ENCODE assay signal across 20 cellular contexts in the genomic region with DNA sequence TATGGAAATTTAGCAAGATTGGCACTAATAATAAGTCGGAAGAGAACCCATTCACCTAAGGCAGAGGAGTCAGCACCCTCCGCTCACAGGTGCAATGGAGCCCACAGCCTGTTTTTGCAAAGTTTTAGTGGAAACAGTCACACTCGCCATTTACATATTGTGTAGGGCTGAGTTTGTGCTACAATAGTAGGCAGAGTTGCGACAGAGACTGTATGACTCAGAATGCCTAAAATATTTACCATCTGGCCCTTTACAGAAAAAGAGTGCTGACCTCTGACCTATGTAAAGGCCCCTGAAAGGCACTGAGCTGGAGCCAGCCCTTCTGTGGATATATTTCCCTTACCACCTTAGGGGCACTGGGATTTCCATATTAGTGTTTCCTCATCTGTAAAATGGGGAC.
A peak's percentile ranks its signal among the peaks of the same experiment; 100 is the strongest.
DNase-seq lines count a peak whose midpoint lies in the region; ATAC-seq and TF ChIP-seq lines count a peak whose summit lies in the region.
"Had no signal": no experiment of that assay in that cellular context is flagged by ENCODE, and none has a peak within 500 bp of the region (broad histone marks: within the 10 kb centered on the region; RNA-seq: fewer than 3 reads in every experiment).

No MANE protein-coding gene starts in this region.

- no peak for TF ChIP-seq CTCF in MCF 10A (IDR thresholded peaks at IDR 0.05; ENCODE audit: unreplicated experiment)
- TF ChIP-seq CTCF in mammary epithelial cell (conservative IDR thresholded peaks at IDR 0.05 in 1 of 2, IDR thresholded peaks at IDR 0.05 in 1 of 2; ENCODE audit: extremely low read depth in 1 of 2, insufficient read depth in 1 of 2, low read depth in 1 of 2, low read length in 2 of 2), result no peak

- no peaks in the 10 kb centered on the region for H3K79me2 ChIP-seq in mammary epithelial cell (ENCODE audit: insufficient read depth, low read length)

- ATAC-seq in GM21390 (IDR thresholded peaks at IDR 0.05; ENCODE audit: unreplicated experiment), result no peak
- no peak for ATAC-seq in HG03457 (IDR thresholded peaks at IDR 0.05; ENCODE audit: unreplicated experiment)
- ATAC-seq: A549, SK-N-SH treated with all-trans-retinoic acid at 6 μM for 48 hours, T-cell had no signal

- H3K27ac Mint-ChIP-seq in MCF 10A (ENCODE audit: low read depth, unreplicated experiment), result no peak overlapping the region
- H3K27ac Mint-ChIP-seq: CD4-positive, alpha-beta memory T cell; HFFc6; T-cell had no signal

- H2AFZ ChIP-seq in mammary epithelial cell (ENCODE audit: low read depth, low read length), result no peak overlapping the region

- dilution Hi-C loops in mammary epithelial cell (cut with HindIII; ENCODE audit: low sequenced_read_pairs), result loop anchor here (5.0 to 10.0 kb wide), 3 partner anchors 46 to 196 kb away; no protein-coding TSS in a partner anchor

- H3K4me3 ChIP-seq in mammary epithelial cell (replicated peaks in 1 of 3; ENCODE audit: insufficient read depth in 1 of 3, low read depth in 2 of 3, low read length in 3 of 3), result no peak overlapping the region
- H3K4me3 ChIP-seq: A549, MG63 had no signal

- H3K4me3 Mint-ChIP-seq in MCF 10A (ENCODE audit: unreplicated experiment), result no peak overlapping the region
- H3K4me3 Mint-ChIP-seq: CD4-positive, alpha-beta memory T cell; HFFc6; T-cell had no signal

- WGBS in mammary epithelial cell (ENCODE audit: low coverage, missing lambda C conversion rate), result 74% methylated on average over 4 of the region's 4 CpGs

- no peaks in the 10 kb centered on the region for H3K27me3 Mint-ChIP-seq in MCF 10A (ENCODE audit: insufficient read depth, unreplicated experiment)

- H3K36me3 Mint-ChIP-seq in MCF 10A (ENCODE audit: insufficient read depth, unreplicated experiment), result peaks cover 5% of the 10 kb centered on the region
- H3K36me3 Mint-ChIP-seq: CD4-positive, alpha-beta memory T cell; T-cell had no signal

- no peak overlapping the region for H3K27ac ChIP-seq in mammary epithelial cell (ENCODE audit: insufficient read depth, low read depth, low read length)
- H3K27ac ChIP-seq: A549 had no signal

- CTCF ChIA-PET in MCF 10A (lab: Yijun Ruan, JAX), result interaction anchor here (0.7 kb wide), 1 partner anchor 133 kb away, joined by 3 read pairs; no protein-coding TSS in a partner anchor
- CTCF ChIA-PET in mammary epithelial cell (lab: Charles Lee; ENCODE audit: low non-redundant PET), result no interaction called here

- intact Hi-C loops in MCF 10A (cut with micrococcal nuclease) (no loop called here), mammary epithelial cell (cut with micrococcal nuclease) (no loop called here)

- H3K9me3 ChIP-seq in mammary epithelial cell (replicated peaks; ENCODE audit: insufficient read depth, low read length), result no peaks in the 10 kb centered on the region
- H3K9me3 ChIP-seq: A549, MG63 had no signal

- in situ Hi-C loops in mammary epithelial cell (cut with MboI; ENCODE audit: low sequenced_read_pairs in 2 of 2), result no loop called here

- no peak overlapping the region for H3K9ac ChIP-seq in mammary epithelial cell (ENCODE audit: insufficient read depth, low read length)

- POLR2A ChIA-PET in MCF 10A (lab: Yijun Ruan, JAX), result no interaction called here

- H3K27me3 ChIP-seq in mammary epithelial cell (ENCODE audit: insufficient read depth, low read length), result no peaks in the 10 kb centered on the region
- H3K27me3 ChIP-seq: MG63 had no signal

- H3K4me2 ChIP-seq in mammary epithelial cell (ENCODE audit: insufficient read depth, low read depth, low read length), result no peak overlapping the region
- H3K4me2 ChIP-seq: A549 had no signal

- H3K36me3 ChIP-seq in mammary epithelial cell (ENCODE audit: insufficient read depth, low read length), result no peaks in the 10 kb centered on the region
- H3K36me3 ChIP-seq: MG63 had no signal

- H4K20me1 ChIP-seq in mammary epithelial cell (ENCODE audit: insufficient read depth, low read length), result no peaks in the 10 kb centered on the region

- DNase-seq in MCF 10A (ENCODE audit: unreplicated experiment) (peak; percentile 66), mammary epithelial cell (no peak), MV-4-11 (lab: John Stamatoyannopoulos, UW) (peak; percentile 85), ecto neural progenitor cell (ENCODE audit: low spot score) (peak; percentile 17), superior temporal gyrus (ENCODE audit: extremely low spot score) (no peak)
- DNase-seq: CD4-positive, alpha-beta memory T cell; H7; HFFc6; MG63; NCI-H1694 treated with DMSO at 0.1 percent for 48 hours; NCI-H2107; NCI-H510A; NCI-H774; OCI-M1; SHP77; T-cell had no signal

- peaks cover 9% of the 10 kb centered on the region for H3K4me1 ChIP-seq in mammary epithelial cell (ENCODE audit: insufficient read depth, low read length)
- H3K4me1 ChIP-seq: A549 had no signal

- H3K9me3 Mint-ChIP-seq in MCF 10A (ENCODE audit: unreplicated experiment), result no peaks in the 10 kb centered on the region
- H3K9me3 Mint-ChIP-seq: T-cell had no signal

- BruUV-seq in MCF 10A (replicated peaks; lab: Mats Ljungman, UMichigan) (no TSS peak), mammary epithelial cell (replicated peaks; lab: Mats Ljungman, UMichigan) (no TSS peak)

- H3K4me1 Mint-ChIP-seq in MCF 10A (ENCODE audit: insufficient read depth, unreplicated experiment), result peaks cover 18% of the 10 kb centered on the region
- H3K4me1 Mint-ChIP-seq: CD4-positive, alpha-beta memory T cell; T-cell had no signal

Comparison
In these comparisons a context has a peak if more than half of its experiments do, and no peak if none do; other contexts are left out.
1. DNase-seq: peak in MCF 10A (single experiment), MV-4-11 (single experiment) and ecto neural progenitor cell (single experiment); none in mammary epithelial cell (single experiment) and superior temporal gyrus (single experiment).